Comparison of ENCODE assay signal across 17 cellular contexts in genomic region chr1:36869054-36869453, GRCh38.
DNase-seq lines count a peak whose midpoint lies in the region; ATAC-seq and TF ChIP-seq lines count a peak whose summit lies in the region.
"Had no signal": no experiment of that assay in that cellular context is flagged by ENCODE, and none has a peak within 500 bp of the region (broad histone marks: within the 10 kb centered on the region; RNA-seq: fewer than 3 reads in every experiment).

No MANE protein-coding gene starts in this region.

- no peak for TF ChIP-seq CTCF in body of pancreas (IDR thresholded peaks at IDR 0.05)
- TF ChIP-seq CTCF in lower lobe of right lung (IDR thresholded peaks at IDR 0.05), result no peak
- no peak for TF ChIP-seq CTCF in ascending aorta (IDR thresholded peaks at IDR 0.05)

- H3K9me3 ChIP-seq in body of pancreas (no peaks in the 10 kb centered on the region), lower lobe of right lung (no peaks in the 10 kb centered on the region), ascending aorta (no peaks in the 10 kb centered on the region)
- H3K9me3 ChIP-seq: A549, BE2C had no signal

- intact Hi-C loops in body of pancreas (cut with DNase I), result no loop called here
- intact Hi-C loops in lower lobe of right lung (cut with DNase I), result no loop called here
- intact Hi-C loops in ascending aorta (cut with DNase I), result no loop called here

- H3K27me3 ChIP-seq in body of pancreas (no peaks in the 10 kb centered on the region), lower lobe of right lung (ENCODE audit: low read depth) (no peaks in the 10 kb centered on the region), ascending aorta (no peaks in the 10 kb centered on the region)
- H3K27me3 ChIP-seq: BE2C had no signal

- H3K4me1 ChIP-seq in body of pancreas (no peaks in the 10 kb centered on the region), lower lobe of right lung (no peaks in the 10 kb centered on the region), ascending aorta (peaks cover 0 to 3% of the 10 kb centered on the region in 2 donors)
- H3K4me1 ChIP-seq: A549 had no signal

- H3K27ac ChIP-seq in body of pancreas (no peak overlapping the region), lower lobe of right lung (no peak overlapping the region), ascending aorta (no peak overlapping the region)
- H3K27ac ChIP-seq: A549, C4-2B, GM23248, HL-60 had no signal

- 72 to 79% methylated on average over 6 of the region's 6 CpGs for WGBS in body of pancreas, 2 donors

- ATAC-seq in body of pancreas (peak; percentile 21), lower lobe of right lung (no peak), HG03457 (IDR thresholded peaks at IDR 0.05; ENCODE audit: unreplicated experiment) (no peak), GM18873 (IDR thresholded peaks at IDR 0.05; ENCODE audit: low FRiP score, unreplicated experiment) (no peak)
- ATAC-seq: A549 had no signal

- no peak overlapping the region for H3K4me3 ChIP-seq in body of pancreas
- no peak overlapping the region for H3K4me3 ChIP-seq in lower lobe of right lung
- no peak overlapping the region for H3K4me3 ChIP-seq in ascending aorta
- H3K4me3 ChIP-seq: A549, GM23248 had no signal

- peak; percentile 61 for DNase-seq in NCI-H446 treated with DMSO at 0.1 percent for 48 hours (lab: John Stamatoyannopoulos, UW)
- peak; percentile 90 for DNase-seq in NCI-H82 (lab: John Stamatoyannopoulos, UW)
- no peak for DNase-seq in body of pancreas
- DNase-seq in lower lobe of right lung, result peak; percentile 7
- DNase-seq in ascending aorta (ENCODE audit: low spot score in 2 of 2), result no peak
- DNase-seq in islet precursor cell, result no peak
- DNase-seq: BE2C; CD4-positive, alpha-beta memory T cell; DND-41; GDM1; GM23248; H7 had no signal

- H3K36me3 ChIP-seq in body of pancreas (replicated peaks in 1 of 2; ENCODE audit: insufficient read depth in 1 of 2, low read depth in 2 of 2) (no peaks in the 10 kb centered on the region), lower lobe of right lung (no peaks in the 10 kb centered on the region), ascending aorta (no peaks in the 10 kb centered on the region)
- H3K36me3 ChIP-seq: BE2C had no signal

- no peak for TF ChIP-seq POLR2A in body of pancreas (IDR thresholded peaks at IDR 0.05)

Comparison
In these comparisons a context has a peak if more than half of its experiments do, and no peak if none do; other contexts are left out.
1. DNase-seq: peak in NCI-H446 treated with DMSO at 0.1 percent for 48 hours (single experiment), NCI-H82 (single experiment) and lower lobe of right lung (single experiment); none in body of pancreas (0 of 4), ascending aorta (0 of 2) and islet precursor cell (single experiment).